In the genomic region with DNA sequence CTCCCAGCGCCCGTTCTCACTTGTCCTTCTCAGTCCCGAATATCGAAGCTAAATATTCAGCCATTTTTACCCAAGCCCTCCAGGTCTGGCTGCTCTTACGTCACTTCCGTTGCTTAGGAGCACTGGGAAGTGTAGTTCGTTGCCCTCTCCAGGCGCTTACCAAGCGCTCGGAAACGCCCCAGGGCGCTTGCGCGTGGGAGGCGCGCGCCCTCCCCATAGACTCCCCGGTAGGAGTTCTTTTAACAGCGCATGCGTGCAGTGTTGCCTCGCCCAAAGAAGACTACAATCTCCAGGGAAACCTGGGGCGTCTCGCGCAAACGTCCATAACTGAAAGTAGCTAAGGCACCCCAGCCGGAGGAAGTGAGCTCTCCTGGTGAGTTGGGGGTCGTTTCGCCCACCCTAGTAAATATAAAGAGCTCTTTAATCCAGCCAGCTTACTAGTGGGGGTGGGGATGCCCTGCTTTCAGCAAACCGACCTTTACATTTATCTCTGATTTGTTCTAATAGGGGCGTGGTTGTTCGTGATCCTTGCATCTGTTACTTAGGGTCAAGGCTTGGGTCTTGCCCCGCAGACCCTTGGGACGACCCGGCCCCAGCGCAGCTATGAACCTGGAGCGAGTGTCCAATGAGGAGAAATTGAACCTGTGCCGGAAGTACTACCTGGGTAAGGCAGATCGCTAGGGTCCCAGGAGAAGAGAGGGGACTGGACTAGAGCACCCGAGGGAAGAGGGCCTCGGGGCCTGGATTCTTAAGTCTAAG, we compare ENCODE assay signal across 1 cellular context.
TF ChIP-seq lines count a peak whose summit lies in the region.

TSS of gene PSENEN (plus strand) at position 324 of the 759 bp plus-strand sequence. CDS start at position 604, 280 bp downstream.
A gene with protein sequence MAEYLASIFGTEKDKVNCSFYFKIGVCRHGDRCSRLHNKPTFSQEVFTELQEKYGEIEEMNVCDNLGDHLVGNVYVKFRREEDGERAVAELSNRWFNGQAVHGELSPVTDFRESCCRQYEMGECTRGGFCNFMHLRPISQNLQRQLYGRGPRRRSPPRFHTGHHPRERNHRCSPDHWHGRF (minus strand): TSS at position 91 of the 759 bp plus-strand sequence. CDS start 27 bp downstream, at position 64.

TF ChIP-seq in H1, 55 proteins besides CTCF, POLR2A, EP300 and RAD21:
- TF ChIP-seq JUND (IDR thresholded peaks at IDR 0.05; ENCODE audit: low read length) (peak; percentile 17; the same call in 1 of the 2 replicates), PHF8 (conservative IDR thresholded peaks at IDR 0.05; ENCODE audit: low read depth, low read length) (0 out of 2 replicates have a peak, but pooled peaks have one; percentile 12), GABPA (IDR thresholded peaks at IDR 0.05; ENCODE audit: borderline replicate concordance, insufficient read depth, low read length) (peak; percentile 88; the same call in 1 of the 2 replicates), EGR1 (IDR thresholded peaks at IDR 0.05; ENCODE audit: borderline replicate concordance, low read depth, low read length) (peak; percentile 95), CBX8 (IDR thresholded peaks at IDR 0.05; ENCODE audit: borderline replicate concordance, low read depth, low read length) (no peak), BRCA1 (IDR thresholded peaks at IDR 0.05; ENCODE audit: low read depth, low read length) (no peak), ASH2L (IDR thresholded peaks at IDR 0.05; ENCODE audit: low read length) (no peak), EZH2 (IDR thresholded peaks at IDR 0.05; ENCODE audit: low read depth, low read length, severe bottlenecking) (no peak), YY1 (IDR thresholded peaks at IDR 0.05; ENCODE audit: low read depth, low read length) (peak; percentile 86; the same call in 1 of the 2 replicates), TAF7 (optimal IDR thresholded peaks at IDR 0.05; ENCODE audit: borderline replicate concordance, low read depth, low read length) (no peak), SAP30 (IDR thresholded peaks at IDR 0.05; ENCODE audit: insufficient read depth, insufficient replicate concordance, low read length) (peak; percentile 88), CTBP2 (IDR thresholded peaks at IDR 0.05; ENCODE audit: borderline replicate concordance, insufficient read depth, insufficient read length, low read length) (no peak), BCL11A (IDR thresholded peaks at IDR 0.05; ENCODE audit: low read depth in 2 of 2, low read length in 2 of 2) (no peak), TAF1 (IDR thresholded peaks at IDR 0.05; ENCODE audit: low read depth, low read length) (peak; percentile 67; the same call in 1 of the 2 replicates), BACH1 (IDR thresholded peaks at IDR 0.05; ENCODE audit: low read length) (0 out of 2 replicates have a peak, but pooled peaks have one; percentile 8), CHD7 (IDR thresholded peaks at IDR 0.05; ENCODE audit: insufficient replicate concordance, low read length) (no peak), CREB1 (IDR thresholded peaks at IDR 0.05) (peak; percentile 91), USF2 (IDR thresholded peaks at IDR 0.05; ENCODE audit: low read length) (no peak), SP2 (IDR thresholded peaks at IDR 0.05; ENCODE audit: low read length) (no peak), SIX5 (IDR thresholded peaks at IDR 0.05; ENCODE audit: low read depth, low read length) (peak; percentile 78), SUZ12 (IDR thresholded peaks at IDR 0.05; ENCODE audit: low read length) (no peak), NRF1 (IDR thresholded peaks at IDR 0.05; ENCODE audit: low read depth, low read length) (peak; percentile 91), SIN3A (conservative IDR thresholded peaks at IDR 0.05 in 1 of 2, IDR thresholded peaks at IDR 0.05 in 1 of 2; ENCODE audit: low read depth in 1 of 2, low read length in 2 of 2) (peak in 1 of 2 experiments; percentile 82; a peak in 2 of 4 replicates), SP4 (IDR thresholded peaks at IDR 0.05; ENCODE audit: low read length) (no peak)
- TF ChIP-seq, protein P1, sequence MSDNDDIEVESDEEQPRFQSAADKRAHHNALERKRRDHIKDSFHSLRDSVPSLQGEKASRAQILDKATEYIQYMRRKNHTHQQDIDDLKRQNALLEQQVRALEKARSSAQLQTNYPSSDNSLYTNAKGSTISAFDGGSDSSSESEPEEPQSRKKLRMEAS (IDR thresholded peaks at IDR 0.05): no peak
